Comparison of ENCODE assay signal across 12 cellular contexts in the genomic region with DNA sequence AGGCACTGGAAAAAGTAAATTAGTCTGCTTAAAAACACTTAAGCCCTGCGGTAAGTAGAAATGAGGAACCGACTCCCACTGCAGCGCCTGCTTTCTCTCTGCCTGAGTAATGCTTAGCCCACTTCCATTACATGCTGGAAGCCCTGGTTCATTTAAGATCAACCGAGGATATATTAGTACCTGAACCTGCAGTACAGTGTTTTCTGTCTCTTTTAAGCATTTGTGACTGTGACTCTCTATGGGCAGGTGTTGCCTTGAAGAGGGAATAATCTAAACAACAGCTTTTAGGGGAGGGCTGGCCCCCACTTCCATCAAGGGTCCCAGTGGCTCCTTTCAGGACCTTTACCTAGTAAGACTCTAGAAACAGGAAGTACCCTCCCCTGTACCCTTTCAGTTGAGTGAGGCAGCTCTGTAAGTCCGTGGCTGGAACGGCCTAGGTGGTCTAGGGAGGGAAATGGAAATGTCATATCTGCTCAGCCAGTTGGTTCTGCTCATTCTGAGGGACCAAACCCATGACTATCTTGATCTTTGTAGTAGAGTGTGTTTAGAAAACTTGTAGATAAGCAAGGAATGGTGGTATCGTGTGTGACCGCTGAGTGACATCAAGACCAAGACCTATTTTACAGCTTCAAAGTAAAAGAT. TPM values are rescaled to one million over a fixed set of nuclear protein-coding genes. Genes with fewer than 3 reads are reported as not detected.
DNase-seq lines count a peak whose midpoint lies in the region; ATAC-seq and TF ChIP-seq lines count a peak whose summit lies in the region.
"Had no signal": no experiment of that assay in that cellular context is flagged by ENCODE, and none has a peak within 500 bp of the region (broad histone marks: within the 10 kb centered on the region; RNA-seq: fewer than 3 reads in every experiment).

No MANE protein-coding gene starts in this region.

- intact Hi-C loops in sciatic nerve (cut with DNase I): no loop called here

- TF ChIP-seq POLR2A in Peyer's patch (IDR thresholded peaks at IDR 0.05): no peak

- TF ChIP-seq CTCF in Peyer's patch (IDR thresholded peaks at IDR 0.05): no peak

- H3K27me3 ChIP-seq in H7 (ENCODE audit: control insufficient read depth, insufficient read depth, low read length) (no peaks in the 10 kb centered on the region), Peyer's patch (no peaks in the 10 kb centered on the region)

- ATAC-seq in GM18511 (IDR thresholded peaks at IDR 0.05; ENCODE audit: unreplicated experiment) (peak; percentile 88), HG02852 (IDR thresholded peaks at IDR 0.05; ENCODE audit: unreplicated experiment) (peak; percentile 81), sciatic nerve (peak; percentile 61), GM19397 (IDR thresholded peaks at IDR 0.05; ENCODE audit: unreplicated experiment) (no peak)

- H3K4me3 ChIP-seq in H7 (ENCODE audit: insufficient read depth, low read depth, low read length) (no peak overlapping the region), Peyer's patch (no peak overlapping the region)

- no peaks in the 10 kb centered on the region for H3K9me3 ChIP-seq in Peyer's patch

- DNase-seq in OCI-M1 (lab: John Stamatoyannopoulos, UW) (peak; percentile 97), sciatic nerve (ENCODE audit: low spot score) (peak; percentile 39), GM03348 (ENCODE audit: low spot score) (no peak), H7 (no peak), Peyer's patch (no peak)
- DNase-seq: DMS79, immature natural killer cell, NCI-H2081 treated with DMSO at 0.1 percent for 48 hours, Right ventricle myocardium superior had no signal

- H3K27ac ChIP-seq in Peyer's patch: no peak overlapping the region

- H3K36me3 ChIP-seq in H7 (replicated peaks; ENCODE audit: control insufficient read depth, insufficient read depth, low read length) (peaks cover 2% of the 10 kb centered on the region), Peyer's patch (peaks cover 0 to 20% (median 0%) of the 10 kb centered on the region in 3 donors)

- no peaks in the 10 kb centered on the region for H3K4me1 ChIP-seq in Peyer's patch

RNA-seq across cellular contexts. Expression of gene FNTB, which starts 56.2 kb away (rescaled TPM):
- total RNA-seq in sciatic nerve: 40.7 TPM
- 10.5 and 11.4 TPM in 2 replicates for total RNA-seq in H7 (2014; rRNA removed; shearing (Covaris generic))
- total RNA-seq in Peyer's patch: 10 to 100 TPM; 11.9 to 25.6 (median 17.6) TPM

RNA-seq across cellular contexts. Expression of gene MAX, which starts 59.5 kb away (rescaled TPM):
- 131 TPM for total RNA-seq in sciatic nerve
- 20.3 and 21.6 TPM in 2 replicates for total RNA-seq in H7 (2014; rRNA removed; shearing (Covaris generic))
- 10 to 100 TPM; 52.8 to 86.8 (median 74.2) TPM for total RNA-seq in Peyer's patch

Comparison
In these comparisons a context has a peak if more than half of its experiments do, and no peak if none do; other contexts are left out.
1. DNase-seq: peak in OCI-M1 (single experiment) and sciatic nerve (single experiment); none in GM03348 (single experiment), H7 (single experiment) and Peyer's patch (0 of 3).